In genomic region chr11:129298990-129299389, GRCh38 we compare ENCODE assay signal across 17 cellular contexts.
DNase-seq lines count a peak whose midpoint lies in the region; ATAC-seq, FAIRE-seq and TF ChIP-seq lines count a peak whose summit lies in the region.
"Had no signal": no experiment of that assay in that cellular context is flagged by ENCODE, and none has a peak within 500 bp of the region (broad histone marks: within the 10 kb centered on the region; RNA-seq: fewer than 3 reads in every experiment).

No MANE protein-coding gene starts in this region.

- H3K9me3 ChIP-seq in K562 (replicated peaks; ENCODE audit: control insufficient read depth, insufficient read depth, low read depth, low read length): no peaks in the 10 kb centered on the region
- no peaks in the 10 kb centered on the region for H3K9me3 ChIP-seq in testis

- no peak overlapping the region for H3K4me2 ChIP-seq in K562 (ENCODE audit: insufficient read depth, low read length)

- H3K4me1 ChIP-seq in K562 (replicated peaks in 1 of 2; ENCODE audit: control insufficient read depth in 2 of 2, insufficient read depth in 2 of 2, low read length in 2 of 2) (no peaks in the 10 kb centered on the region), testis (no peaks in the 10 kb centered on the region)

- TF ChIP-seq EP300 in K562 (IDR thresholded peaks at IDR 0.05; ENCODE audit: low read length): no peak

- no peaks in the 10 kb centered on the region for H3K9me1 ChIP-seq in K562 (ENCODE audit: control insufficient read depth, insufficient read depth, low read length)

- POLR2A ChIA-PET in K562 (lab: Yijun Ruan, JAX): no interaction called here

- in situ Hi-C loops in K562 (cut with MboI): no loop called here

- TF ChIP-seq RAD21 in K562 (CRISPR knock-in tag; conservative IDR thresholded peaks at IDR 0.05 in 1 of 2, IDR thresholded peaks at IDR 0.05 in 1 of 2): no peak

- CTCF ChIA-PET in K562 (lab: Yijun Ruan, JAX; ENCODE audit: low intra/inter-chr PET ratio): no interaction called here

- no peak overlapping the region for H3K4me3 ChIP-seq in K562
- no peak overlapping the region for H3K4me3 ChIP-seq in testis
- H3K4me3 ChIP-seq: GM12878 had no signal

- BruUV-seq in K562 (replicated peaks; lab: Mats Ljungman, UMichigan): no TSS peak

- no peak overlapping the region for H3K27ac ChIP-seq in K562 (ENCODE audit: extremely low read depth, low read depth, low read length)
- H3K27ac ChIP-seq in testis: no peak overlapping the region

- no peak for FAIRE-seq in K562 (lab: Jason Lieb, UNC)
- FAIRE-seq: GM12878, GM18507 had no signal

- no peak for TF ChIP-seq POLR2A in K562 (conservative IDR thresholded peaks at IDR 0.05)
- no peak for TF ChIP-seq POLR2A in testis (IDR thresholded peaks at IDR 0.05)

- DNase-seq in DMS53 (lab: John Stamatoyannopoulos, UW) (peak; percentile 62), HT1080 (ENCODE audit: low read depth) (peak; percentile 83), K562 (ENCODE audit: extremely low read depth in 1 of 4, low spot score in 3 of 4) (no peak), pons (ENCODE audit: low spot score) (peak; percentile 60), NCI-H1048 (lab: John Stamatoyannopoulos, UW) (no peak), testis (no peak)
- DNase-seq: COR-L47; DMS79; Karpas-422; MV-4-11; NCI-H1436; NCI-H2081; NCI-H524 treated with DMSO at 0.1 percent for 48 hours; NK-92 treated with Interleukin-12 subunit alpha and Interleukin-12 subunit beta, amount 100 ng/mL, for 24 hours had no signal

- no peak overlapping the region for H2AFZ ChIP-seq in K562 (ENCODE audit: low read depth, low read length)

- H4K20me1 ChIP-seq in K562 (replicated peaks; ENCODE audit: control insufficient read depth, insufficient read depth, low read length): no peaks in the 10 kb centered on the region

- WGBS in K562 (ENCODE audit: insufficient coverage, low coverage, missing lambda C conversion rate): 0% methylated on average over 2 of the region's 2 CpGs
- 73 to 81% methylated on average over 2 of the region's 2 CpGs for WGBS in testis, 2 donors

- H3K9ac ChIP-seq in K562 (ENCODE audit: insufficient read depth in 1 of 2, low read depth in 2 of 2, low read length in 2 of 2): no peak overlapping the region

- H3K36me3 ChIP-seq in K562 (ENCODE audit: control insufficient read depth, insufficient read depth, low read length): no peaks in the 10 kb centered on the region
- no peaks in the 10 kb centered on the region for H3K36me3 ChIP-seq in testis (ENCODE audit: low read depth, missing control alignments)

- ATAC-seq in K562: no peak
- ATAC-seq in HG02798 (IDR thresholded peaks at IDR 0.05; ENCODE audit: poor library complexity, unreplicated experiment): no peak
- ATAC-seq: GM12878 had no signal

- H3K79me2 ChIP-seq in K562 (ENCODE audit: control insufficient read depth, insufficient read depth, low read length): no peaks in the 10 kb centered on the region

- TF ChIP-seq CTCF in K562 (IDR thresholded peaks at IDR 0.05 in 2 of 3, conservative IDR thresholded peaks at IDR 0.05 in 1 of 3; ENCODE audit: insufficient read depth in 2 of 3, low read depth in 1 of 3, low read length in 3 of 3) (no peak), testis (IDR thresholded peaks at IDR 0.05) (no peak)

- H3K27me3 ChIP-seq in K562 (ENCODE audit: control insufficient read depth in 2 of 2, insufficient read depth in 2 of 2, low read length in 2 of 2) (no peaks in the 10 kb centered on the region), testis (no peaks in the 10 kb centered on the region)

- intact Hi-C loops in K562 (cut with micrococcal nuclease) (no loop called here), testis (cut with DNase I; ENCODE audit: low total_unique reads) (no loop called here)

TF ChIP-seq in K562, 482 proteins besides CTCF, POLR2A, EP300 and RAD21:
- TF ChIP-seq ZNF316 (IDR thresholded peaks at IDR 0.05): peak; percentile 42; the same call in 1 of the 2 replicates
- TF ChIP-seq NFE2 (IDR thresholded peaks at IDR 0.05; ENCODE audit: low read depth): peak; percentile 64
- TF ChIP-seq MAFK (IDR thresholded peaks at IDR 0.05; ENCODE audit: low read length): peak; percentile 23; the same call in 1 of the 2 replicates
- TF ChIP-seq, protein P1, sequence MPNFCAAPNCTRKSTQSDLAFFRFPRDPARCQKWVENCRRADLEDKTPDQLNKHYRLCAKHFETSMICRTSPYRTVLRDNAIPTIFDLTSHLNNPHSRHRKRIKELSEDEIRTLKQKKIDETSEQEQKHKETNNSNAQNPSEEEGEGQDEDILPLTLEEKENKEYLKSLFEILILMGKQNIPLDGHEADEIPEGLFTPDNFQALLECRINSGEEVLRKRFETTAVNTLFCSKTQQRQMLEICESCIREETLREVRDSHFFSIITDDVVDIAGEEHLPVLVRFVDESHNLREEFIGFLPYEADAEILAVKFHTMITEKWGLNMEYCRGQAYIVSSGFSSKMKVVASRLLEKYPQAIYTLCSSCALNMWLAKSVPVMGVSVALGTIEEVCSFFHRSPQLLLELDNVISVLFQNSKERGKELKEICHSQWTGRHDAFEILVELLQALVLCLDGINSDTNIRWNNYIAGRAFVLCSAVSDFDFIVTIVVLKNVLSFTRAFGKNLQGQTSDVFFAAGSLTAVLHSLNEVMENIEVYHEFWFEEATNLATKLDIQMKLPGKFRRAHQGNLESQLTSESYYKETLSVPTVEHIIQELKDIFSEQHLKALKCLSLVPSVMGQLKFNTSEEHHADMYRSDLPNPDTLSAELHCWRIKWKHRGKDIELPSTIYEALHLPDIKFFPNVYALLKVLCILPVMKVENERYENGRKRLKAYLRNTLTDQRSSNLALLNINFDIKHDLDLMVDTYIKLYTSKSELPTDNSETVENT (CRISPR knock-in tag; IDR thresholded peaks at IDR 0.05): no peak
- peak; percentile 44; the same call in 1 of the 2 replicates for TF ChIP-seq C11orf30 (IDR thresholded peaks at IDR 0.05; ENCODE audit: low read depth)
- TF ChIP-seq ZNF764 (CRISPR knock-in tag; IDR thresholded peaks at IDR 0.05; ENCODE audit: low read depth): no peak
- TF ChIP-seq MAFG (tag; conservative IDR thresholded peaks at IDR 0.05): peak; percentile 68

Comparison
In these comparisons a context has a peak if more than half of its experiments do, and no peak if none do; other contexts are left out.
1. DNase-seq: peak in DMS53 (single experiment), HT1080 (single experiment) and pons (single experiment); none in K562 (0 of 4), NCI-H1048 (single experiment) and testis (single experiment).